ENCODE assay signal across 25 cellular contexts in the genomic region with DNA sequence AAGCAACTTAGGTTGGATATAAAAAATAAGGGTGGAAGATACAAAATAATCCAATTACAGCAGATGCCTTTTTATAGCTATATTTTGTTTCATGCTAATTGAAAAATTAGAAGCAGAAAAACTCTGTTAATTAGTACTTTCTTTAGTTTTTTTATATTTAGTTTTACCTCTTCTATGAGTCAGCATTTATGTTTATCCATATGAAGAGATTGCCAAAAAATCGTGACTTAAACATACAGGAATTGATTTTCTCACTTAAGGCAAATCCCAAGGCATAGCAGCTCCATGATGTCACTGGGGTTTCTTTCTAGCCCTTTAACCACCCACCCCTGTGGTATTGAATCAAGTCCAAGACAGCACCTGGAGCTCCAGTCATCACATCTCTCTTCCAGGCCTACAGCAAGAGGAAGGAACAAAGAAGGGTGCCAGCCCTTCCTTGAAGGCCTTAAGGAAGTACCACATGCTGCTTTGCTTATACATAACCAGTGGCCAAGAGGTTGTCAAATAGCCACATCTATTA.
DNase-seq lines count a peak whose midpoint lies in the region; ATAC-seq and TF ChIP-seq lines count a peak whose summit lies in the region.
"Had no signal": no experiment of that assay in that cellular context is flagged by ENCODE, and none has a peak within 500 bp of the region (broad histone marks: within the 10 kb centered on the region; RNA-seq: fewer than 3 reads in every experiment).

No MANE protein-coding gene starts in this region.

- peak overlapping the region; percentile 53 for H2AFZ ChIP-seq in IMR-90 (replicated peaks; ENCODE audit: low read length, poor library complexity)

- BruUV-seq in IMR-90 (replicated peaks; lab: Mats Ljungman, UMichigan), result no TSS peak

- POLR2A ChIA-PET in AG04450 (lab: Yijun Ruan, JAX) (no interaction called here), IMR-90 (lab: Charles Lee; ENCODE audit: unreplicated experiment) (no interaction called here)

- no CpG with 5 or more reads among the region's 1 CpG for WGBS in IMR-90 (ENCODE audit: extremely low coverage in 2 of 2, insufficient read length in 1 of 2), 2 experiments

- peaks cover 3% of the 10 kb centered on the region; the same call in 1 of the 2 replicates for H3K4me1 ChIP-seq in IMR-90 (ENCODE audit: control insufficient read depth, insufficient read depth, low read length)
- H3K4me1 ChIP-seq: gastroesophageal sphincter, right atrium auricular region, upper lobe of right lung had no signal

- peak; percentile 89 for DNase-seq in AG04450 (ENCODE audit: low read depth, low spot score)
- DNase-seq in IMR-90, result peak; percentile 95
- peak; percentile 74 for DNase-seq in astrocyte of the spinal cord (ENCODE audit: low read depth, low spot score)
- DNase-seq in glomerular visceral epithelial cell (ENCODE audit: extremely low spot score), result peak; percentile 79
- no peak for DNase-seq in activated gamma-delta T cell (lab: John Stamatoyannopoulos, UW)
- no peak for DNase-seq in NCI-H82 (lab: John Stamatoyannopoulos, UW)
- no peak for DNase-seq in NCI-H2029 treated with DMSO at 0.1 percent for 48 hours (lab: John Stamatoyannopoulos, UW)
- DNase-seq: activated CD4-positive, alpha-beta T cell treated with anti-CD3 and anti-CD28 coated beads for 48 hours; activated CD8-positive, alpha-beta memory T cell treated with anti-CD3 and anti-CD28 coated beads, Interleukin-2, amount 10 ng/mL, durations not matched to agents 7 days and 5 days; activated naive CD8-positive, alpha-beta T cell treated with anti-CD3 and anti-CD28 coated beads, Interleukin-2, amount 10 ng/mL, durations not matched to agents 7 days and 5 days; DMS 273 treated with DMSO at 0.1 percent for 48 hours; left colon; natural killer cell; NCI-H1417 treated with DMSO at 0.1 percent for 48 hours; NCI-H2171; NCI-H526 treated with DMSO at 0.1 percent for 48 hours; ovary; SHP77; stimulated activated CD8-positive, alpha-beta memory T cell treated with anti-CD3 and anti-CD28 coated beads, Interleukin-4, amount 100 ng/mL, for 48 hours; T-cell; upper lobe of right lung had no signal

- in situ Hi-C loops in IMR-90 (cut with MboI; ENCODE audit: low sequenced_read_pairs), result no loop called here
- in situ Hi-C loops in astrocyte of the spinal cord (cut with HindIII; ENCODE audit: low sequenced_read_pairs), result no loop called here

- no peak overlapping the region for H2BK15ac ChIP-seq in IMR-90 (ENCODE audit: low read depth, low read length)

- 0 out of 2 replicates have a peak overlapping the region, but pooled peaks have one; percentile 21 for H3K56ac ChIP-seq in IMR-90 (ENCODE audit: extremely low read depth, insufficient read depth, low read length)

- dilution Hi-C loops in IMR-90 (cut with HindIII; ENCODE audit: low sequenced_read_pairs, unreplicated experiment), result no loop called here

- no peak overlapping the region for H3K23ac ChIP-seq in IMR-90 (ENCODE audit: low read depth, low read length)

- no peak overlapping the region for H4K91ac ChIP-seq in IMR-90 (ENCODE audit: insufficient read depth, low read depth, low read length)

- no peak overlapping the region for H2BK20ac ChIP-seq in IMR-90 (ENCODE audit: low read depth, low read length)

- peak overlapping the region; percentile 23 for H2AK9ac ChIP-seq in IMR-90 (replicated peaks; ENCODE audit: low read depth, low read length, poor library complexity)

- no peaks in the 10 kb centered on the region for H3K9me1 ChIP-seq in IMR-90 (ENCODE audit: insufficient read depth, low read length)

- H2AK5ac ChIP-seq in IMR-90 (ENCODE audit: low read depth, low read length), result no peak overlapping the region

- H3K18ac ChIP-seq in IMR-90 (ENCODE audit: low read depth, low read length), result no peak overlapping the region; the same call in 1 of the 2 replicates

- H3K4me3 ChIP-seq in AG04450 (ENCODE audit: low read depth, low read length), result no peak overlapping the region
- H3K4me3 ChIP-seq in IMR-90 (ENCODE audit: insufficient read depth, low read depth, low read length), result no peak overlapping the region
- no peak overlapping the region for H3K4me3 ChIP-seq in astrocyte of the spinal cord (ENCODE audit: low read depth, low read length)
- H3K4me3 ChIP-seq: cardiac muscle cell, gastroesophageal sphincter, ovary, right atrium auricular region, upper lobe of right lung had no signal

- no peaks in the 10 kb centered on the region for H3K27me3 ChIP-seq in AG04450 (ENCODE audit: control insufficient read depth, insufficient read depth, low read length)
- no peaks in the 10 kb centered on the region for H3K27me3 ChIP-seq in IMR-90 (ENCODE audit: control insufficient read depth, insufficient read depth, low read length)
- H3K27me3 ChIP-seq: cardiac muscle cell, gastroesophageal sphincter, ovary, right atrium auricular region, upper lobe of right lung had no signal

- no peak overlapping the region for H3K9ac ChIP-seq in IMR-90 (ENCODE audit: low read depth, low read length)

- no peak overlapping the region for H4K5ac ChIP-seq in IMR-90 (ENCODE audit: low read depth, low read length)

- no peak overlapping the region for H2BK5ac ChIP-seq in IMR-90 (ENCODE audit: low read depth, low read length, poor library complexity, severe bottlenecking)

- H3K4me2 ChIP-seq in IMR-90 (ENCODE audit: low read depth, low read length), result no peak overlapping the region

- H4K8ac ChIP-seq in IMR-90 (ENCODE audit: low read depth in 2 of 2, low read length in 2 of 2), result no peak overlapping the region

- CTCF ChIA-PET in AG04450 (lab: Charles Lee) (no interaction called here), IMR-90 (lab: Yijun Ruan, JAX) (interaction anchor here (0.7 kb wide), 1 partner anchor 8 kb away, joined by 3 read pairs; no protein-coding TSS in a partner anchor)

- H3K27ac ChIP-seq in AG04450 (ENCODE audit: low read depth, low read length), result peak overlapping the region; percentile 69
- H3K27ac ChIP-seq in IMR-90 (ENCODE audit: insufficient read depth, low read length), result no peak overlapping the region
- H3K27ac ChIP-seq: cardiac muscle cell, gastroesophageal sphincter, ovary, right atrium auricular region, upper lobe of right lung had no signal

- H3K9me3 ChIP-seq in AG04450 (ENCODE audit: control insufficient read depth, insufficient read depth, low read length), result 0 out of 2 replicates have a peak, but pooled peaks cover 3% of the 10 kb centered on the region
- no peaks in the 10 kb centered on the region for H3K9me3 ChIP-seq in IMR-90 (ENCODE audit: control insufficient read depth, insufficient read depth, low read length)
- H3K9me3 ChIP-seq: gastroesophageal sphincter, ovary, right atrium auricular region, upper lobe of right lung had no signal

- no peak overlapping the region for H3K4ac ChIP-seq in IMR-90 (ENCODE audit: low read depth, low read length)

- no peak for TF ChIP-seq POLR2A in IMR-90 (IDR thresholded peaks at IDR 0.05; ENCODE audit: low read depth, low read length)

- no peak for TF ChIP-seq RAD21 in IMR-90 (IDR thresholded peaks at IDR 0.05; ENCODE audit: low read length)

- 0 out of 2 replicates have a peak overlapping the region, but pooled peaks have one; percentile 12 for H2BK120ac ChIP-seq in IMR-90 (ENCODE audit: low read depth, low read length)

- ATAC-seq in IMR-90 (ENCODE audit: low read depth), result peak; percentile 56
- no peak for ATAC-seq in HG03139 (IDR thresholded peaks at IDR 0.05; ENCODE audit: unreplicated experiment)
- ATAC-seq: activated CD8-positive, alpha-beta memory T cell treated with anti-CD3 and anti-CD28 coated beads, Interleukin-2, amount 10 ng/mL, durations not matched to agents 7 days and 5 days; gastroesophageal sphincter; left colon; natural killer cell; T-cell; upper lobe of right lung had no signal

- H3K14ac ChIP-seq in IMR-90 (replicated peaks; ENCODE audit: low read depth, low read length), result no peak overlapping the region

- H3K79me1 ChIP-seq in IMR-90 (ENCODE audit: low read depth in 1 of 2, low read length in 2 of 2), result no peaks in the 10 kb centered on the region

- no peak for TF ChIP-seq CTCF in AG04450 (IDR thresholded peaks at IDR 0.05; ENCODE audit: low read depth, low read length)
- TF ChIP-seq CTCF in IMR-90 (conservative IDR thresholded peaks at IDR 0.05; ENCODE audit: low read depth, low read length), result no peak
- no peak for TF ChIP-seq CTCF in astrocyte of the spinal cord (IDR thresholded peaks at IDR 0.05; ENCODE audit: low read depth, low read length)

- intact Hi-C loops in IMR-90 (cut with micrococcal nuclease), result no loop called here

- no peaks in the 10 kb centered on the region for H4K20me1 ChIP-seq in IMR-90 (ENCODE audit: insufficient read depth, low read length)

- H3K36me3 ChIP-seq in IMR-90 (ENCODE audit: control insufficient read depth, insufficient read depth, low read length), result no peaks in the 10 kb centered on the region
- H3K36me3 ChIP-seq: cardiac muscle cell, gastroesophageal sphincter, ovary, right atrium auricular region, upper lobe of right lung had no signal

TF ChIP-seq in IMR-90, 13 proteins besides CTCF, POLR2A, EP300 and RAD21:
- TF ChIP-seq MAFK (IDR thresholded peaks at IDR 0.05; ENCODE audit: low read depth, low read length), result peak; percentile 70; the same call in 1 of the 2 replicates
- no peak for TF ChIP-seq SMC3 (IDR thresholded peaks at IDR 0.05; ENCODE audit: low read depth, low read length)
- TF ChIP-seq NFE2L2 (IDR thresholded peaks at IDR 0.05; ENCODE audit: low read depth, low read length), result peak; percentile 72
- TF ChIP-seq CHD1 (IDR thresholded peaks at IDR 0.05; ENCODE audit: low read depth, low read length), result no peak
TF ChIP-seq in IMR-90: peak in this region for 2.

Comparison
In these comparisons a context has a peak if more than half of its experiments do, and no peak if none do; other contexts are left out.
1. DNase-seq: peak in AG04450 (single experiment), IMR-90 (single experiment), astrocyte of the spinal cord (single experiment) and glomerular visceral epithelial cell (single experiment); none in activated gamma-delta T cell (single experiment), NCI-H82 (single experiment) and NCI-H2029 treated with DMSO at 0.1 percent for 48 hours (single experiment).